12 cellular contexts compared by ENCODE assay signal in genomic region chr1:165254376-165254775, GRCh38.
"Had no signal": no experiment of that assay in that cellular context is flagged by ENCODE, and none has a peak within 500 bp of the region (broad histone marks: within the 10 kb centered on the region; RNA-seq: fewer than 3 reads in every experiment).

No MANE protein-coding gene starts in this region.

- DNase-seq: activated CD4-positive, alpha-beta T cell treated with anti-CD3 and anti-CD28 coated beads for 36 hours; activated CD4-positive, alpha-beta T cell treated with anti-CD3 and anti-CD28 coated beads, Interleukin-2, amount 50 U/mL, for 48 hours; cerebellar nuclear complex; cortex of kidney; erythroblast; heart left ventricle; left ventricle myocardium superior; mesenchymal stem cell; naive thymus-derived CD4-positive, alpha-beta T cell; sigmoid colon; stimulated activated CD4-positive, alpha-beta T cell treated with anti-CD3 and anti-CD28 coated beads, Interleukin-4, amount 100 ng/mL, for 24 hours; T-helper 2 cell had no signal
